In the genomic region with DNA sequence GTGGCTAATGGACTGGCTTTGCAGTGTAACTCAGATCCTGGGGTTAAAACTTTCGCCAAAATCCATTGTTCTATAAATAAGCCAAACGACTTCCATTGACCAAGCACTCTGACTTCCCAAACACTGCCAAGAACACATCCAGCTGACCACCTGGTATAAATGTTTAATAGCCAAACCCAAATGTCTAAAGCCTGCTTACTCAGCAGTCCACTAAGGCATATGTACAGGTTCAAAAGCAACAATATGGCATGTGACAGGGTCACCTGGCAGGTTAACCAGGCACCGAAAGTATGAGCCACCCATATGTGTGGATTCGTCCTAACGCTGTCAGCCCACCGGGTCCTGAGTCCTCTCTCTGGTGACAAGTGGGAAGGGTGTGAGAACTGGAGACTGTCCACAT, we compare ENCODE assay signal across 10 cellular contexts. TPM values are rescaled to one million over a fixed set of nuclear protein-coding genes. Genes with fewer than 3 reads are reported as not detected.
DNase-seq lines count a peak whose midpoint lies in the region; ATAC-seq and TF ChIP-seq lines count a peak whose summit lies in the region.
"Had no signal": no experiment of that assay in that cellular context is flagged by ENCODE, and none has a peak within 500 bp of the region (broad histone marks: within the 10 kb centered on the region; RNA-seq: fewer than 3 reads in every experiment).

No MANE protein-coding gene starts in this region.

- H3K36me3 ChIP-seq in left ventricle myocardium inferior = peaks cover 21% of the 10 kb centered on the region
- H3K36me3 ChIP-seq in upper lobe of right lung = peaks cover 45% of the 10 kb centered on the region

- intact Hi-C loops in left ventricle myocardium inferior (cut with micrococcal nuclease) (no loop called here), left cardiac atrium (cut with DNase I) (loop anchor here in 1 of 2 donors (5.0 kb wide), 1 partner anchor 34 kb away; no protein-coding TSS in a partner anchor), upper lobe of right lung (cut with DNase I) (no loop called here)

- H3K9me3 Mint-ChIP-seq in mesothelial cell of epicardium = no peaks in the 10 kb centered on the region

- H3K9me3 ChIP-seq in left ventricle myocardium inferior (replicated peaks) (no peaks in the 10 kb centered on the region), upper lobe of right lung (no peaks in the 10 kb centered on the region)

- H3K4me3 ChIP-seq in left ventricle myocardium inferior (peak overlapping the region; percentile 98), astrocyte of the cerebellum (ENCODE audit: low read depth, low read length) (peak overlapping the region; percentile 55), upper lobe of right lung (peak overlapping the region; percentile 83)

- no peaks in the 10 kb centered on the region for H3K27me3 ChIP-seq in left ventricle myocardium inferior (ENCODE audit: low read depth)
- H3K27me3 ChIP-seq in upper lobe of right lung = no peaks in the 10 kb centered on the region

- H3K4me1 Mint-ChIP-seq in mesothelial cell of epicardium = peaks cover 58% of the 10 kb centered on the region

- peak overlapping the region; percentile 98 for H3K27ac ChIP-seq in left ventricle myocardium inferior (replicated peaks)
- H3K27ac ChIP-seq in upper lobe of right lung = no peak overlapping the region

- no peak for DNase-seq in left ventricle myocardium inferior
- DNase-seq in left cardiac atrium = no peak
- DNase-seq in astrocyte of the cerebellum (ENCODE audit: low read depth) = no peak
- no peak for DNase-seq in mesothelial cell of epicardium (ENCODE audit: low spot score in 2 of 2, unreplicated experiment in 2 of 2)
- no peak for DNase-seq in upper lobe of right lung
- no peak for DNase-seq in stimulated activated CD4-positive, alpha-beta T cell treated with anti-CD3 and anti-CD28 coated beads, Interleukin-1b, Interleukin-23, amount 100 ng/mL, for 48 hours
- DNase-seq in NCI-H2196 (lab: John Stamatoyannopoulos, UW; ENCODE audit: unreplicated experiment) = no peak
- DNase-seq: DMS 273 treated with DMSO at 0.1 percent for 48 hours had no signal

- TF ChIP-seq CTCF in left ventricle myocardium inferior (IDR thresholded peaks at IDR 0.05; ENCODE audit: borderline replicate concordance) = no peak
- TF ChIP-seq CTCF in astrocyte of the cerebellum (IDR thresholded peaks at IDR 0.05; ENCODE audit: low read depth, low read length, missing control alignments) = no peak
- TF ChIP-seq CTCF in mesothelial cell of epicardium (IDR thresholded peaks at IDR 0.05; ENCODE audit: unreplicated experiment) = no peak
- TF ChIP-seq CTCF in upper lobe of right lung (IDR thresholded peaks at IDR 0.05) = no peak

- ATAC-seq in left cardiac atrium (no peak), upper lobe of right lung (no peak), GM18498 (IDR thresholded peaks at IDR 0.05; ENCODE audit: unreplicated experiment) (no peak)

- peaks cover 82% of the 10 kb centered on the region for H3K4me1 ChIP-seq in left ventricle myocardium inferior
- H3K4me1 ChIP-seq in upper lobe of right lung = peaks cover 65% of the 10 kb centered on the region

- in situ Hi-C loops in astrocyte of the cerebellum (cut with HindIII; ENCODE audit: low sequenced_read_pairs) = no loop called here

- H3K27me3 Mint-ChIP-seq in mesothelial cell of epicardium (ENCODE audit: low read depth) = no peaks in the 10 kb centered on the region

- peak overlapping the region; percentile 83 for H3K4me3 Mint-ChIP-seq in mesothelial cell of epicardium

- peaks cover 10% of the 10 kb centered on the region for H3K36me3 Mint-ChIP-seq in mesothelial cell of epicardium

- H3K27ac Mint-ChIP-seq in mesothelial cell of epicardium = no peak overlapping the region

RNA-seq across cellular contexts. Expression of gene CSNK1D, which starts 2.1 kb away (rescaled TPM):
- total RNA-seq in left ventricle myocardium inferior (61.8 TPM), left cardiac atrium (10 to 100 TPM; 63.6 to 88.2 TPM), mesothelial cell of epicardium (202 to 212 TPM (median 204 TPM) in 3 replicates), upper lobe of right lung (150 TPM)

RNA-seq across cellular contexts. Expression of gene SLC16A3, which starts 42.6 kb away (rescaled TPM):
- total RNA-seq in left ventricle myocardium inferior (8.5 TPM), left cardiac atrium (10 to 100 TPM; 18.4 to 35.7 TPM), mesothelial cell of epicardium (62.0 to 68.8 TPM (median 67.3 TPM) in 3 replicates), upper lobe of right lung (77.5 TPM)

RNA-seq across cellular contexts. Expression of gene CD7, which starts 46.0 kb away (rescaled TPM):
- total RNA-seq in left ventricle myocardium inferior (0.47 TPM), left cardiac atrium (1 to 10 TPM in 1 of 2 donors, under 1 TPM in 1; 0.60 to 1.8 TPM), mesothelial cell of epicardium (0.83 to 1.4 TPM (median 1.2 TPM) in 3 replicates), upper lobe of right lung (7.2 TPM)
- total RNA-seq: temporal lobe had no signal

RNA-seq across cellular contexts. Expression of gene CCDC57, which starts 58.8 kb away (rescaled TPM):
- 8.1 TPM for total RNA-seq in left ventricle myocardium inferior
- 10 to 100 TPM; 11.9 to 17.2 TPM for total RNA-seq in left cardiac atrium
- 90.4 to 92.1 TPM (median 91.5 TPM) in 3 replicates for total RNA-seq in mesothelial cell of epicardium
- 50.5 TPM for total RNA-seq in upper lobe of right lung
